ENCODE assay signal across 18 cellular contexts in the genomic region with DNA sequence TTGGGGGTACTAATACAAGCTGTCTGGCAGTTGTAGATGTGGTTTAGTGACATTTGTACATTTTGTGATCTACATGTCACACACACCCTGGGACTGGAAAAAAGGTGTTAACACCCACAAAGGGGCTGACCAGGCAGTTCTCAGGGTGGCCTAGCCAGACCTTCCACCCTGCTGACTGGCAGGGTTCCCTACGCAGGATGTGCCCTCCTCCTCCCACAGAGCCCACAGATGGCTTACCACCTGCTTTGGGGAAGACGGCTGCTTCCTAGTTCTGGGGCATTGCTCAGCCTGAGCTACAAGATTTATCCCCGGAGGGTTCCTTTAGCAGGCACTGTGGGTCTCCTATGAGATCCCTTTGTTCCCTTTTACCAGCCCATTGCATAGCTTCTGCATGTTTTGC. TPM values are rescaled to one million over a fixed set of nuclear protein-coding genes. Genes with fewer than 3 reads are reported as not detected.
DNase-seq lines count a peak whose midpoint lies in the region; ATAC-seq lines count a peak whose summit lies in the region.
"Had no signal": no experiment of that assay in that cellular context is flagged by ENCODE, and none has a peak within 500 bp of the region (broad histone marks: within the 10 kb centered on the region; RNA-seq: fewer than 3 reads in every experiment).

No MANE protein-coding gene starts in this region.

- H3K27me3 Mint-ChIP-seq in activated naive CD8-positive, alpha-beta T cell treated with anti-CD3 and anti-CD28 coated beads, Interleukin-2, amount 50 U/mL, for 24 hours: peaks cover 3% of the 10 kb centered on the region
- H3K27me3 Mint-ChIP-seq in activated naive CD8-positive, alpha-beta T cell treated with anti-CD3 and anti-CD28 coated beads for 36 hours: peaks cover 6% of the 10 kb centered on the region
- no peaks in the 10 kb centered on the region for H3K27me3 Mint-ChIP-seq in activated CD4-positive, alpha-beta T cell treated with anti-CD3 and anti-CD28 coated beads, Interleukin-2, amount 10 ng/mL, durations not matched to agents 24 days and 14 days

- peaks cover 2% of the 10 kb centered on the region for H3K4me1 Mint-ChIP-seq in activated naive CD8-positive, alpha-beta T cell treated with anti-CD3 and anti-CD28 coated beads, Interleukin-2, amount 50 U/mL, for 24 hours
- H3K4me1 Mint-ChIP-seq in activated naive CD8-positive, alpha-beta T cell treated with anti-CD3 and anti-CD28 coated beads for 36 hours: no peaks in the 10 kb centered on the region
- no peaks in the 10 kb centered on the region for H3K4me1 Mint-ChIP-seq in stimulated activated effector memory CD8-positive, alpha-beta T cell treated with anti-CD3 and anti-CD28 coated beads, Interleukin-12 subunit alpha, Interleukin-12 subunit beta, amount 100 ng/mL, for 72 hours
- H3K4me1 Mint-ChIP-seq in activated CD4-positive, alpha-beta T cell treated with anti-CD3 and anti-CD28 coated beads, Interleukin-2, amount 10 ng/mL, durations not matched to agents 24 days and 14 days: no peaks in the 10 kb centered on the region
- H3K4me1 Mint-ChIP-seq: CD14-positive monocyte had no signal

- intact Hi-C loops in activated CD4-positive, alpha-beta T cell treated with anti-CD3 and anti-CD28 coated beads, Interleukin-2, amount 10 ng/mL, durations not matched to agents 24 days and 14 days (cut with micrococcal nuclease): no loop called here
- intact Hi-C loops in left ventricle myocardium superior (cut with micrococcal nuclease): no loop called here

- no peak for DNase-seq in activated naive CD8-positive, alpha-beta T cell treated with anti-CD3 and anti-CD28 coated beads, Interleukin-2, amount 50 U/mL, for 24 hours
- DNase-seq in activated naive CD8-positive, alpha-beta T cell treated with anti-CD3 and anti-CD28 coated beads for 36 hours: no peak
- DNase-seq in NCI-H2171 (lab: John Stamatoyannopoulos, UW): peak; percentile 66
- DNase-seq in cerebellar nuclear complex (lab: John Stamatoyannopoulos, UW): peak; percentile 61 to 77
- DNase-seq in stimulated activated effector memory CD8-positive, alpha-beta T cell treated with anti-CD3 and anti-CD28 coated beads, Interleukin-12 subunit alpha, Interleukin-12 subunit beta, amount 100 ng/mL, for 72 hours (ENCODE audit: low spot score in 2 of 2): no peak
- DNase-seq in activated CD4-positive, alpha-beta T cell treated with anti-CD3 and anti-CD28 coated beads, Interleukin-2, amount 10 ng/mL, durations not matched to agents 24 days and 14 days: no peak
- no peak for DNase-seq in middle frontal gyrus (ENCODE audit: extremely low spot score, low spot score)
- no peak for DNase-seq in left ventricle myocardium superior
- DNase-seq: COR-L47; KBM-7; NCI-H1105; NCI-H187 treated with DMSO at 0.1 percent for 48 hours; NCI-H510A; NK-92 treated with Interleukin-12 subunit alpha and Interleukin-12 subunit beta, amount 100 ng/mL, for 24 hours; OCI-M1; SJCRH30 had no signal

- H3K4me3 Mint-ChIP-seq in activated naive CD8-positive, alpha-beta T cell treated with anti-CD3 and anti-CD28 coated beads, Interleukin-2, amount 50 U/mL, for 24 hours: no peak overlapping the region
- no peak overlapping the region for H3K4me3 Mint-ChIP-seq in activated naive CD8-positive, alpha-beta T cell treated with anti-CD3 and anti-CD28 coated beads for 36 hours
- H3K4me3 Mint-ChIP-seq in stimulated activated effector memory CD8-positive, alpha-beta T cell treated with anti-CD3 and anti-CD28 coated beads, Interleukin-12 subunit alpha, Interleukin-12 subunit beta, amount 100 ng/mL, for 72 hours: no peak overlapping the region
- H3K4me3 Mint-ChIP-seq in activated CD4-positive, alpha-beta T cell treated with anti-CD3 and anti-CD28 coated beads, Interleukin-2, amount 10 ng/mL, durations not matched to agents 24 days and 14 days: no peak overlapping the region
- H3K4me3 Mint-ChIP-seq: CD14-positive monocyte, GM23338 had no signal

- H3K27ac Mint-ChIP-seq in activated naive CD8-positive, alpha-beta T cell treated with anti-CD3 and anti-CD28 coated beads, Interleukin-2, amount 50 U/mL, for 24 hours: no peak overlapping the region
- H3K27ac Mint-ChIP-seq in activated naive CD8-positive, alpha-beta T cell treated with anti-CD3 and anti-CD28 coated beads for 36 hours: no peak overlapping the region
- no peak overlapping the region for H3K27ac Mint-ChIP-seq in stimulated activated effector memory CD8-positive, alpha-beta T cell treated with anti-CD3 and anti-CD28 coated beads, Interleukin-12 subunit alpha, Interleukin-12 subunit beta, amount 100 ng/mL, for 72 hours
- H3K27ac Mint-ChIP-seq in activated CD4-positive, alpha-beta T cell treated with anti-CD3 and anti-CD28 coated beads, Interleukin-2, amount 10 ng/mL, durations not matched to agents 24 days and 14 days: no peak overlapping the region
- H3K27ac Mint-ChIP-seq: CD14-positive monocyte, GM23338 had no signal

- no peaks in the 10 kb centered on the region for H3K9me3 Mint-ChIP-seq in activated naive CD8-positive, alpha-beta T cell treated with anti-CD3 and anti-CD28 coated beads, Interleukin-2, amount 50 U/mL, for 24 hours
- H3K9me3 Mint-ChIP-seq in activated naive CD8-positive, alpha-beta T cell treated with anti-CD3 and anti-CD28 coated beads for 36 hours: no peaks in the 10 kb centered on the region
- no peaks in the 10 kb centered on the region for H3K9me3 Mint-ChIP-seq in stimulated activated effector memory CD8-positive, alpha-beta T cell treated with anti-CD3 and anti-CD28 coated beads, Interleukin-12 subunit alpha, Interleukin-12 subunit beta, amount 100 ng/mL, for 72 hours
- H3K9me3 Mint-ChIP-seq in activated CD4-positive, alpha-beta T cell treated with anti-CD3 and anti-CD28 coated beads, Interleukin-2, amount 10 ng/mL, durations not matched to agents 24 days and 14 days: no peaks in the 10 kb centered on the region
- H3K9me3 Mint-ChIP-seq: GM23338 had no signal

- ATAC-seq in activated naive CD8-positive, alpha-beta T cell treated with anti-CD3 and anti-CD28 coated beads, Interleukin-2, amount 50 U/mL, for 24 hours: peak; percentile 20
- ATAC-seq in stimulated activated effector memory CD8-positive, alpha-beta T cell treated with anti-CD3 and anti-CD28 coated beads, Interleukin-12 subunit alpha, Interleukin-12 subunit beta, amount 100 ng/mL, for 72 hours: peak; percentile 40
- ATAC-seq in left ventricle myocardium superior: no peak
- ATAC-seq: GM23338 had no signal

- H3K36me3 Mint-ChIP-seq in activated naive CD8-positive, alpha-beta T cell treated with anti-CD3 and anti-CD28 coated beads, Interleukin-2, amount 50 U/mL, for 24 hours (ENCODE audit: low read depth): no peaks in the 10 kb centered on the region
- no peaks in the 10 kb centered on the region for H3K36me3 Mint-ChIP-seq in activated naive CD8-positive, alpha-beta T cell treated with anti-CD3 and anti-CD28 coated beads for 36 hours
- no peaks in the 10 kb centered on the region for H3K36me3 Mint-ChIP-seq in stimulated activated effector memory CD8-positive, alpha-beta T cell treated with anti-CD3 and anti-CD28 coated beads, Interleukin-12 subunit alpha, Interleukin-12 subunit beta, amount 100 ng/mL, for 72 hours
- no peaks in the 10 kb centered on the region for H3K36me3 Mint-ChIP-seq in activated CD4-positive, alpha-beta T cell treated with anti-CD3 and anti-CD28 coated beads, Interleukin-2, amount 10 ng/mL, durations not matched to agents 24 days and 14 days (ENCODE audit: low read depth)
- H3K36me3 Mint-ChIP-seq: CD14-positive monocyte had no signal

RNA-seq across cellular contexts. Expression of a gene that starts 35.1 kb away (rescaled TPM):
- not detected for total RNA-seq in activated naive CD8-positive, alpha-beta T cell treated with anti-CD3 and anti-CD28 coated beads for 36 hours
- 3.0 and 3.6 TPM in 2 replicates for total RNA-seq in activated CD4-positive, alpha-beta T cell treated with anti-CD3 and anti-CD28 coated beads, Interleukin-2, amount 10 ng/mL, durations not matched to agents 24 days and 14 days
- 0.67 TPM for total RNA-seq in left ventricle myocardium superior
- total RNA-seq: SJCRH30 had no signal

Comparison
In these comparisons a context has a peak if more than half of its experiments do, and no peak if none do; other contexts are left out.
1. DNase-seq: peak in NCI-H2171 (single experiment) and cerebellar nuclear complex (2 of 2); none in activated naive CD8-positive, alpha-beta T cell treated with anti-CD3 and anti-CD28 coated beads, Interleukin-2, amount 50 U/mL, for 24 hours (single experiment), activated naive CD8-positive, alpha-beta T cell treated with anti-CD3 and anti-CD28 coated beads for 36 hours (single experiment), stimulated activated effector memory CD8-positive, alpha-beta T cell treated with anti-CD3 and anti-CD28 coated beads, Interleukin-12 subunit alpha, Interleukin-12 subunit beta, amount 100 ng/mL, for 72 hours (0 of 2), activated CD4-positive, alpha-beta T cell treated with anti-CD3 and anti-CD28 coated beads, Interleukin-2, amount 10 ng/mL, durations not matched to agents 24 days and 14 days (single experiment), middle frontal gyrus (single experiment) and left ventricle myocardium superior (single experiment).